8 cellular contexts compared by ENCODE assay signal in genomic region chr14:73771848-73772705, GRCh38. TPM values are rescaled to one million over a fixed set of nuclear protein-coding genes. Genes with fewer than 3 reads are reported as not detected.
A peak's percentile ranks its signal among the peaks of the same experiment; 100 is the strongest.
DNase-seq lines count a peak whose midpoint lies in the region; ATAC-seq and TF ChIP-seq lines count a peak whose summit lies in the region.

No MANE protein-coding gene starts in this region.

- H3K4me1 ChIP-seq in neural progenitor cell (peaks cover 5% of the 10 kb centered on the region), urinary bladder (ENCODE audit: insufficient read depth) (no peaks in the 10 kb centered on the region)

- H3K9me3 Mint-ChIP-seq in neural progenitor cell, result no peaks in the 10 kb centered on the region

- H3K4me3 Mint-ChIP-seq in neural progenitor cell, result no peak overlapping the region

- TF ChIP-seq CTCF in epithelial cell of esophagus (IDR thresholded peaks at IDR 0.05; ENCODE audit: insufficient read depth, low read depth, low read length, missing control alignments), result peak; percentile 5
- no peak for TF ChIP-seq CTCF in neural progenitor cell (IDR thresholded peaks at IDR 0.05)

- peaks cover 7% of the 10 kb centered on the region for H3K27me3 Mint-ChIP-seq in neural progenitor cell (ENCODE audit: insufficient read depth, low read depth)

- H3K4me2 ChIP-seq in neural progenitor cell, result peak overlapping the region; percentile 8

- peaks cover 9% of the 10 kb centered on the region for H4K20me1 ChIP-seq in neural progenitor cell (ENCODE audit: low read depth)

- H3K27me3 ChIP-seq in neural progenitor cell, result peaks cover 94% of the 10 kb centered on the region

- H3K36me3 ChIP-seq in neural progenitor cell (no peaks in the 10 kb centered on the region), urinary bladder (ENCODE audit: insufficient read depth) (no peaks in the 10 kb centered on the region)

- no peaks in the 10 kb centered on the region for H3F3A ChIP-seq in neural progenitor cell (ENCODE audit: low read depth)

- no peaks in the 10 kb centered on the region for H3K36me3 Mint-ChIP-seq in neural progenitor cell

- H2AFZ ChIP-seq in neural progenitor cell (replicated peaks), result no peak overlapping the region

- ATAC-seq in Right ventricle myocardium inferior (peak; percentile 47), HG02970 (IDR thresholded peaks at IDR 0.05; ENCODE audit: low FRiP score, unreplicated experiment) (peak; percentile 43)

- no peaks in the 10 kb centered on the region for H3K9me3 ChIP-seq in neural progenitor cell (ENCODE audit: low read depth)

- H3K79me2 ChIP-seq in neural progenitor cell (ENCODE audit: low read depth), result no peaks in the 10 kb centered on the region

- no peak for DNase-seq in Right ventricle myocardium inferior (ENCODE audit: missing footprints)
- no peak for DNase-seq in cardiac septum (ENCODE audit: low spot score)
- peak; percentile 47 for DNase-seq in NCI-H2227 treated with DMSO at 0.1 percent for 48 hours (lab: John Stamatoyannopoulos, UW)
- DNase-seq in activated CD8-positive, alpha-beta memory T cell treated with anti-CD3 and anti-CD28 coated beads, Interleukin-2, amount 50 U/mL, for 1 hour (ENCODE audit: extremely low read depth), result peak; percentile 49
- DNase-seq in epithelial cell of esophagus (ENCODE audit: low read depth), result peak; percentile 89
- DNase-seq in neural progenitor cell (ENCODE audit: low spot score), result peak; percentile 44

- H3K27ac Mint-ChIP-seq in neural progenitor cell, result no peak overlapping the region

- intact Hi-C loops in Right ventricle myocardium inferior (cut with DNase I) (no loop called here), cardiac septum (cut with DNase I) (no loop called here)

- H3K9ac ChIP-seq in neural progenitor cell, result no peak overlapping the region

- no peak overlapping the region for H3K27ac ChIP-seq in neural progenitor cell
- H3K27ac ChIP-seq in urinary bladder (ENCODE audit: low read depth), result peak overlapping the region; percentile 57

- H3K4me3 ChIP-seq in epithelial cell of esophagus (ENCODE audit: low read length) (no peak overlapping the region), neural progenitor cell (no peak overlapping the region), urinary bladder (ENCODE audit: low read depth, low read length) (no peak overlapping the region)

- 8% methylated on average over 7 of the region's 7 CpGs for WGBS in urinary bladder

- peaks cover 55% of the 10 kb centered on the region for H3K4me1 Mint-ChIP-seq in neural progenitor cell

RNA-seq across cellular contexts. Expression of gene PNMA1, which starts 57.9 kb away (rescaled TPM):
- total RNA-seq in Right ventricle myocardium inferior, result 14.9 TPM
- 45.9 TPM for total RNA-seq in cardiac septum
- 25.9 and 37.3 TPM in 2 replicates for total RNA-seq in neural progenitor cell (ENCODE audit: low replicate concordance)
- 38.3 TPM for total RNA-seq in urinary bladder
- polyA plus RNA-seq in urinary bladder, result 85.8 TPM

Comparison
In these comparisons a context has a peak if more than half of its experiments do, and no peak if none do; other contexts are left out.
1. DNase-seq: peak in NCI-H2227 treated with DMSO at 0.1 percent for 48 hours (single experiment), activated CD8-positive, alpha-beta memory T cell treated with anti-CD3 and anti-CD28 coated beads, Interleukin-2, amount 50 U/mL, for 1 hour (single experiment), epithelial cell of esophagus (single experiment) and neural progenitor cell (single experiment); none in Right ventricle myocardium inferior (single experiment) and cardiac septum (single experiment).